19 cellular contexts compared by ENCODE assay signal in the genomic region with DNA sequence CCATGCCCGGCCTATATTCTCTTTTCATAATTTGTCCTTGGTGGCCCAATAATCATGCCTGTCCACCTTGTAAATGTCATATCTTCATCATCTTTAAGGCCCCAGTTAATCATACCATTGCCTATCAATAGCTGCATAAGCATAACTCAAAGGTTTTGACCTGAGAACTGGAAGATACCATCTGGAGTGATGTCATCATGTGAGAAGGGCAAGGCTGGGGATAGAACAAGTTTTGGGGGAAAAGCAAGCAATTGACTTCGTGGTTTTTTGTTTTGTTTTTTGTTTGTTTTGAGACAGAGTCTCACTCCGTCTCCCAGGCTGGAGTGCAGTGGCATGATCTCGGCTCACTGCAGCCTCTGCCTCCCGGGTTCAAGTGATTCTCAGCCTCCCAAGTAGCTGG.
"Had no signal": no experiment of that assay in that cellular context is flagged by ENCODE, and none has a peak within 500 bp of the region (broad histone marks: within the 10 kb centered on the region; RNA-seq: fewer than 3 reads in every experiment).

No MANE protein-coding gene starts in this region.

- H3K27me3 ChIP-seq: esophagus squamous epithelium, left lung, thyroid gland had no signal

- H3K9me3 Mint-ChIP-seq: brain had no signal

- H3K4me3 ChIP-seq: coronary artery, esophagus squamous epithelium, left lung, thyroid gland had no signal

- H3K4me3 Mint-ChIP-seq: nephron, WTC11 had no signal

- H3K27ac Mint-ChIP-seq: brain, nephron had no signal

- ATAC-seq: left lung; stimulated activated naive B cell treated with anti-CD40 and anti-IgM and Interleukin-4, amounts not matched to agents 10 μg/mL and 1 μg/mL and 100 μg/mL, for 72 hours; WTC11 had no signal

- H3K27ac ChIP-seq: coronary artery, esophagus squamous epithelium, thyroid gland had no signal

- H3K27me3 Mint-ChIP-seq: brain; stimulated activated naive B cell treated with anti-CD40 and anti-IgM and Interleukin-4, amounts not matched to agents 10 μg/mL and 1 μg/mL and 100 μg/mL, for 72 hours had no signal

- H3K9me3 ChIP-seq: esophagus squamous epithelium, left lung, SK-N-SH, thyroid gland had no signal

- DNase-seq: activated CD4-positive, alpha-beta T cell treated with anti-CD3 and anti-CD28 coated beads, Interleukin-2, amount 50 U/mL, for 1 hour; activated effector memory CD4-positive, alpha-beta T cell treated with anti-CD3 and anti-CD28 coated beads, Interleukin-2, amount 50 U/mL, for 16 hours; activated T-cell treated with anti-CD3 and anti-CD28 coated beads for 4 hours; amygdala; central memory CD4-positive, alpha-beta T cell; effector CD4-positive, alpha-beta T cell; esophagus squamous epithelium; hippocampal formation; kidney; left lung; nucleus accumbens; retina; SK-N-SH; stimulated activated naive B cell treated with anti-CD40 and anti-IgM and Interleukin-4, amounts not matched to agents 10 μg/mL and 1 μg/mL and 100 μg/mL, for 72 hours; thyroid gland had no signal
